Comparison of ENCODE assay signal across 9 cellular contexts in the genomic region with DNA sequence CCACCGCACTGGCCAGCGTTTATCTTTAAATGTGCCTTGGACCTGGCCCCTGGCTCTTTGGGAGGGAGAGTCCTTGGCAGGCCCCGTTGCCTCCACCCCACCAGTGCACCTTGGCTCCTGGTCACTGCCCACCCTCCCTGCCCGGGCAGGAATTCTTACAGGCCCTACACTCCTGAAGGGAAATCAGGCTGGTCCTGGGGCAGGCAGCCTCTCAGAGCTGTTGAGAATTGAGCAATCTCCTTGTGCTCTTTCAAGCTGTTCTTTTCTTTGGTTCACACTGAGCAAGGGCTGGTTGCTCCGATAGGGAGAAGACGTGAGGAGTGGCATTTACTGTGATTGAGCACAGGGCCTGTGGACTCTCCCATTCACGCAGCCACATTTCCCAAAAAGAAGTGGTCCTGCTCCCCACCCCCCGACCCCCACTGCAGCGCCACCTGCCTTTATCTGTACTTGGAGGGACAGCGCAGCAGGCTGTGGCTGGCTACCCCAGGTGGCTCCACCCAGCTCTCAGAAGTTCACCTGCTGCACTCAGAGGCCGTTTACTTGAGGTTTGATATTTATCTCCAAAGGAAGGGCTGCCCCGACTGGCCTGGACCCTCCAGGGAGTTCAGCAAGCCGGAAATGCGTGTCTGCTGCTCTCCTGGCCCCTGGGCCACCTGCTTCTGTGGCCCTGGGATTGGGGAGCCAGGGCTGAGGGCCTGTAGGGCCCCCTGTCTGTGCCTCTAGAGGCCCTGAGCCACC. TPM values are rescaled to one million over a fixed set of nuclear protein-coding genes. Genes with fewer than 3 reads are reported as not detected.
A peak's percentile ranks its signal among the peaks of the same experiment; 100 is the strongest.
DNase-seq lines count a peak whose midpoint lies in the region; ATAC-seq, FAIRE-seq and TF ChIP-seq lines count a peak whose summit lies in the region.
"Had no signal": no experiment of that assay in that cellular context is flagged by ENCODE, and none has a peak within 500 bp of the region (broad histone marks: within the 10 kb centered on the region; RNA-seq: fewer than 3 reads in every experiment).

No MANE protein-coding gene starts in this region.

- intact Hi-C loops in left ventricle myocardium inferior (cut with micrococcal nuclease) = no loop called here

- H3K9me3 ChIP-seq in HEK293 (ENCODE audit: control insufficient read depth, insufficient read depth, low read depth, low read length) (no peaks in the 10 kb centered on the region), left ventricle myocardium inferior (replicated peaks) (no peaks in the 10 kb centered on the region), small intestine (ENCODE audit: control insufficient read depth, low read depth) (no peaks in the 10 kb centered on the region)

- no peak for ATAC-seq in HG03139 (IDR thresholded peaks at IDR 0.05; ENCODE audit: unreplicated experiment)

- POLR2A ChIA-PET in HEK293 (lab: Yijun Ruan, JAX) = no interaction called here

- TF ChIP-seq CTCF in HEK293 (tag by site-specific recombination; IDR thresholded peaks at IDR 0.05) (no peak), left ventricle myocardium inferior (IDR thresholded peaks at IDR 0.05; ENCODE audit: borderline replicate concordance) (no peak)

- H3K27ac ChIP-seq in HEK293 (ENCODE audit: extremely low read depth, low read depth, low read length) (peak overlapping the region; percentile 38), left ventricle myocardium inferior (replicated peaks) (peak overlapping the region; percentile 78), small intestine (ENCODE audit: low read depth in 1 of 2, low read length in 1 of 2) (peak overlapping the region; percentile 15 to 60)
- H3K27ac ChIP-seq: PC-9 had no signal

- H3K4me3 ChIP-seq in HEK293 (ENCODE audit: low read depth, low read length) (no peak overlapping the region), left ventricle myocardium inferior (peak overlapping the region; percentile 12), small intestine (ENCODE audit: low read depth in 1 of 2, low read length in 2 of 2) (no peak overlapping the region), H7 (ENCODE audit: insufficient read depth, low read depth, low read length) (no peak overlapping the region)
- H3K4me3 ChIP-seq: PC-9 had no signal

- H3K36me3 ChIP-seq in HEK293 (ENCODE audit: control insufficient read depth in 2 of 2, insufficient read depth in 1 of 2, low read length in 2 of 2) (peaks cover 0 to 28% of the 10 kb centered on the region in 2 experiments; a peak in 2 of 3 replicates), left ventricle myocardium inferior (no peaks in the 10 kb centered on the region), small intestine (ENCODE audit: control insufficient read depth in 2 of 2, insufficient read depth in 2 of 2, low read length in 2 of 2) (no peaks in the 10 kb centered on the region), H7 (replicated peaks; ENCODE audit: control insufficient read depth, insufficient read depth, low read length) (peaks cover 5% of the 10 kb centered on the region)

- DNase-seq in SKM-1 (lab: John Stamatoyannopoulos, UW; ENCODE audit: unreplicated experiment) (peak; percentile 4), left ventricle myocardium inferior (no peak), small intestine (peak; percentile 47), NCI-H1092 (lab: John Stamatoyannopoulos, UW) (no peak), H7 (no peak)
- DNase-seq in stimulated activated naive CD4-positive, alpha-beta T cell (lab: John Stamatoyannopoulos, UW) = no peak
- DNase-seq: PC-9 had no signal

- H3K27me3 ChIP-seq in left ventricle myocardium inferior (ENCODE audit: low read depth) = no peaks in the 10 kb centered on the region
- H3K27me3 ChIP-seq in small intestine (ENCODE audit: control insufficient read depth in 2 of 2, insufficient read depth in 2 of 2, low read length in 2 of 2) = no peaks in the 10 kb centered on the region
- H3K27me3 ChIP-seq in H7 (ENCODE audit: control insufficient read depth, insufficient read depth, low read length) = no peaks in the 10 kb centered on the region

- H3K4me1 ChIP-seq in HEK293 (ENCODE audit: control insufficient read depth, insufficient read depth, low read length) = peaks cover 14% of the 10 kb centered on the region
- H3K4me1 ChIP-seq in left ventricle myocardium inferior = peaks cover 91% of the 10 kb centered on the region
- peaks cover 6 to 41% of the 10 kb centered on the region in 2 donors for H3K4me1 ChIP-seq in small intestine (ENCODE audit: control insufficient read depth in 2 of 2, insufficient read depth in 1 of 2, low read depth in 1 of 2, low read length in 1 of 2)

- CTCF ChIA-PET in HEK293 (lab: Yijun Ruan, JAX) = interaction anchor here (1.0 kb wide), 1 partner anchor 15 kb away, joined by 4 read pairs; no protein-coding TSS in a partner anchor

- 10 to 32% (median 26%) methylated on average over 14 of the region's 14 CpGs for WGBS in small intestine, 3 donors

- FAIRE-seq in small intestine (lab: Jason Lieb, UNC) = no peak

TF ChIP-seq in HEK293, 187 proteins besides CTCF, POLR2A, EP300 and RAD21 (continues in another document):
- TF ChIP-seq, protein P1, sequence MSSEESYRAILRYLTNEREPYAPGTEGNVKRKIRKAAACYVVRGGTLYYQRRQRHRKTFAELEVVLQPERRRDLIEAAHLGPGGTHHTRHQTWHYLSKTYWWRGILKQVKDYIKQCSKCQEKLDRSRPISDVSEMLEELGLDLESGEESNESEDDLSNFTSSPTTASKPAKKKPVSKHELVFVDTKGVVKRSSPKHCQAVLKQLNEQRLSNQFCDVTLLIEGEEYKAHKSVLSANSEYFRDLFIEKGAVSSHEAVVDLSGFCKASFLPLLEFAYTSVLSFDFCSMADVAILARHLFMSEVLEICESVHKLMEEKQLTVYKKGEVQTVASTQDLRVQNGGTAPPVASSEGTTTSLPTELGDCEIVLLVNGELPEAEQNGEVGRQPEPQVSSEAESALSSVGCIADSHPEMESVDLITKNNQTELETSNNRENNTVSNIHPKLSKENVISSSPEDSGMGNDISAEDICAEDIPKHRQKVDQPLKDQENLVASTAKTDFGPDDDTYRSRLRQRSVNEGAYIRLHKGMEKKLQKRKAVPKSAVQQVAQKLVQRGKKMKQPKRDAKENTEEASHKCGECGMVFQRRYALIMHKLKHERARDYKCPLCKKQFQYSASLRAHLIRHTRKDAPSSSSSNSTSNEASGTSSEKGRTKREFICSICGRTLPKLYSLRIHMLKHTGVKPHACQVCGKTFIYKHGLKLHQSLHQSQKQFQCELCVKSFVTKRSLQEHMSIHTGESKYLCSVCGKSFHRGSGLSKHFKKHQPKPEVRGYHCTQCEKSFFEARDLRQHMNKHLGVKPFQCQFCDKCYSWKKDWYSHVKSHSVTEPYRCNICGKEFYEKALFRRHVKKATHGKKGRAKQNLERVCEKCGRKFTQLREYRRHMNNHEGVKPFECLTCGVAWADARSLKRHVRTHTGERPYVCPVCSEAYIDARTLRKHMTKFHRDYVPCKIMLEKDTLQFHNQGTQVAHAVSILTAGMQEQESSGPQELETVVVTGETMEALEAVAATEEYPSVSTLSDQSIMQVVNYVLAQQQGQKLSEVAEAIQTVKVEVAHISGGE (tag by site-specific recombination; conservative IDR thresholded peaks at IDR 0.05; ENCODE audit: low read depth) = no peak
- TF ChIP-seq GLI2 (tag by site-specific recombination; IDR thresholded peaks at IDR 0.05; ENCODE audit: borderline replicate concordance, low read depth) (no peak), ZNF221 (tag by site-specific recombination; IDR thresholded peaks at IDR 0.05; ENCODE audit: borderline replicate concordance) (no peak), ZNF670 (tag by site-specific recombination; IDR thresholded peaks at IDR 0.05; ENCODE audit: low read depth) (no peak), ZNF416 (tag by site-specific recombination; IDR thresholded peaks at IDR 0.05) (no peak), ZNF112 (tag by site-specific recombination; IDR thresholded peaks at IDR 0.05) (no peak), KLF16 (tag by site-specific recombination; IDR thresholded peaks at IDR 0.05) (no peak), ZNF658 (tag by site-specific recombination; IDR thresholded peaks at IDR 0.05) (no peak), ZNF366 (tag by site-specific recombination; conservative IDR thresholded peaks at IDR 0.05) (no peak), ZNF558 (tag by site-specific recombination; IDR thresholded peaks at IDR 0.05) (no peak), BCL11B (tag by site-specific recombination; IDR thresholded peaks at IDR 0.05; ENCODE audit: low read depth) (no peak), ZNF184 (tag by site-specific recombination; IDR thresholded peaks at IDR 0.05) (no peak), IKZF3 (tag by site-specific recombination; IDR thresholded peaks at IDR 0.05) (no peak), SALL2 (tag by site-specific recombination; IDR thresholded peaks at IDR 0.05; ENCODE audit: borderline replicate concordance) (no peak), ZNF350 (tag by site-specific recombination; IDR thresholded peaks at IDR 0.05) (no peak), TCF7L2 (IDR thresholded peaks at IDR 0.05; ENCODE audit: borderline replicate concordance, low read depth, low read length) (no peak), SCRT2 (tag by site-specific recombination; IDR thresholded peaks at IDR 0.05) (no peak)
- TF ChIP-seq, protein P2, sequence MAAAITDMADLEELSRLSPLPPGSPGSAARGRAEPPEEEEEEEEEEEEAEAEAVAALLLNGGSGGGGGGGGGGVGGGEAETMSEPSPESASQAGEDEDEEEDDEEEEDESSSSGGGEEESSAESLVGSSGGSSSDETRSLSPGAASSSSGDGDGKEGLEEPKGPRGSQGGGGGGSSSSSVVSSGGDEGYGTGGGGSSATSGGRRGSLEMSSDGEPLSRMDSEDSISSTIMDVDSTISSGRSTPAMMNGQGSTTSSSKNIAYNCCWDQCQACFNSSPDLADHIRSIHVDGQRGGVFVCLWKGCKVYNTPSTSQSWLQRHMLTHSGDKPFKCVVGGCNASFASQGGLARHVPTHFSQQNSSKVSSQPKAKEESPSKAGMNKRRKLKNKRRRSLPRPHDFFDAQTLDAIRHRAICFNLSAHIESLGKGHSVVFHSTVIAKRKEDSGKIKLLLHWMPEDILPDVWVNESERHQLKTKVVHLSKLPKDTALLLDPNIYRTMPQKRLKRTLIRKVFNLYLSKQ (tag by site-specific recombination; IDR thresholded peaks at IDR 0.05; ENCODE audit: borderline replicate concordance) = no peak
- TF ChIP-seq, protein P3, sequence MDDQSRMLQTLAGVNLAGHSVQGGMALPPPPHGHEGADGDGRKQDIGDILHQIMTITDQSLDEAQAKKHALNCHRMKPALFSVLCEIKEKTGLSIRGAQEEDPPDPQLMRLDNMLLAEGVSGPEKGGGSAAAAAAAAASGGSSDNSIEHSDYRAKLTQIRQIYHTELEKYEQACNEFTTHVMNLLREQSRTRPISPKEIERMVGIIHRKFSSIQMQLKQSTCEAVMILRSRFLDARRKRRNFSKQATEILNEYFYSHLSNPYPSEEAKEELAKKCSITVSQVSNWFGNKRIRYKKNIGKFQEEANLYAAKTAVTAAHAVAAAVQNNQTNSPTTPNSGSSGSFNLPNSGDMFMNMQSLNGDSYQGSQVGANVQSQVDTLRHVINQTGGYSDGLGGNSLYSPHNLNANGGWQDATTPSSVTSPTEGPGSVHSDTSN (CRISPR knock-in tag; IDR thresholded peaks at IDR 0.05) = no peak

RNA-seq across cellular contexts. Expression of a gene that starts 47.8 kb away (rescaled TPM):
- 37.9 TPM for total RNA-seq in left ventricle myocardium inferior
- 10 to 100 TPM in 1 of 3 donors, 1 to 10 TPM in 2; 4.2 to 17.8 (median 5.4) TPM for polyA plus RNA-seq in small intestine
- total RNA-seq in H7 (2014; rRNA removed; shearing (Covaris generic)) = 29.2 and 29.9 TPM in 2 replicates

Comparison
In these comparisons a context has a peak if more than half of its experiments do, and no peak if none do; other contexts are left out.
1. DNase-seq: peak in SKM-1 (single experiment) and small intestine (single experiment); none in left ventricle myocardium inferior (single experiment), stimulated activated naive CD4-positive, alpha-beta T cell (0 of 6), NCI-H1092 (single experiment) and H7 (single experiment).
2. Peak in every context shown above with its lines, with median percentiles within 50 percentile points of each other: H3K27ac ChIP-seq.